ENCODE assay signal across 1 cellular context in the genomic region with DNA sequence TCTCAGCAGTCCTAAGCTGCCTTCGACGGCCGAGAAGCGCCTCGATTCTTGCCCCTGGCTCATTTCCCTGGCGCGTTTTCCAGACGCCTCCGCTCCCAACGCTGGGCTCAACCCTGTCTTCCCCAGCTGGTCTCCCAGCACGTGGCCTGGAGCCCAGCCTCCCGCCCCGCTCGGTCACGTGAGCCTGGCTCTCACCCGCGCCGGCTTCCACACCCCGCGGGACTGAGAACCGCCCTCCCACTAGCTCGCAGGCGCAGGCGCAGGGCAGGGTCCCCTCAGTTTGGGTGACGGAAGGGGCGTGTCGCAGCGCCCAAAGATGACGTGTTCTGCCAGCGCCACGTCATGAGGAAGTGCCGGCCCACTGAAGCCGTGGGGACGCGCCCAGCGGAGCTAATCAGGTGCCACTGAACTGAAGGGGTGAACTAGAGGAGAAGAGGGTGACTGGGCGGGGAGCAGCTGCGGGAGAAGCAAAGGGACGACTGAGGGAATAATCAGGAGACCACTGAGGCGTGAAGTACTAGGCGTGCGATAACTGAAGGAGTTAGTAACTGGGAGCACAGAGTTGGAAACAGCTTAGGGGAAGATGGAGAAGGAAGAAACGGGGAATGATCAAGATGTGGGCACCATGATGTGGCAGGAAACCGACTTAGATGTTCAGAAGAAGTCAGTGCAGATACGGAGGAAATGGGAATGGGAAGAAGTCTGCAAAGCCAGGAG.
TF ChIP-seq lines count a peak whose summit lies in the region.

Gene DHDDS, plus strand, starts transcription at position 343 of the 717 bp plus-strand sequence. CDS start 625 bp downstream, outside the sequence.

TF ChIP-seq in GM12878, 131 proteins besides CTCF, POLR2A, EP300 and RAD21 (continued from another document):
- 0 out of 2 replicates have a peak, but pooled peaks have one; percentile 11 for TF ChIP-seq IRF4 (IDR thresholded peaks at IDR 0.05; ENCODE audit: low read depth, low read length)
- no peak for TF ChIP-seq SUPT20H (IDR thresholded peaks at IDR 0.05; ENCODE audit: borderline replicate concordance, control insufficient read depth, low read depth, low read length)
- TF ChIP-seq CHD4 (IDR thresholded peaks at IDR 0.05), result no peak
- peak; percentile 91 to 96 for TF ChIP-seq SRF (IDR thresholded peaks at IDR 0.05; ENCODE audit: low read depth in 2 of 2, low read length in 2 of 2)
- no peak for TF ChIP-seq BRCA1 (IDR thresholded peaks at IDR 0.05; ENCODE audit: low read depth, low read length)
- TF ChIP-seq NFXL1 (IDR thresholded peaks at IDR 0.05; ENCODE audit: borderline replicate concordance), result no peak
- TF ChIP-seq ZNF24 (IDR thresholded peaks at IDR 0.05), result no peak
- TF ChIP-seq SMARCA5 (IDR thresholded peaks at IDR 0.05), result no peak
- TF ChIP-seq FOXM1 (IDR thresholded peaks at IDR 0.05; ENCODE audit: low read depth, low read length), result no peak
- no peak for TF ChIP-seq CUX1 (IDR thresholded peaks at IDR 0.05; ENCODE audit: insufficient replicate concordance, low read depth, low read length)
- TF ChIP-seq DPF2 (IDR thresholded peaks at IDR 0.05), result 0 out of 2 replicates have a peak, but pooled peaks have one; percentile 28
- peak; percentile 96 for TF ChIP-seq BACH1 (IDR thresholded peaks at IDR 0.05; ENCODE audit: borderline replicate concordance)
- TF ChIP-seq ZSCAN29 (IDR thresholded peaks at IDR 0.05), result no peak
- no peak for TF ChIP-seq WRNIP1 (IDR thresholded peaks at IDR 0.05; ENCODE audit: borderline replicate concordance, low read depth, low read length)
- TF ChIP-seq SPI1 (IDR thresholded peaks at IDR 0.05; ENCODE audit: borderline replicate concordance, insufficient read depth, low read depth, low read length), result peak; percentile 83
- peak; percentile 89; the same call in 1 of the 2 replicates for TF ChIP-seq SMAD5 (IDR thresholded peaks at IDR 0.05; ENCODE audit: low read depth)
- TF ChIP-seq ZNF207 (IDR thresholded peaks at IDR 0.05; ENCODE audit: borderline replicate concordance), result peak; percentile 42; the same call in 1 of the 2 replicates
TF ChIP-seq in GM12878: peak in this region for 68.
